In the genomic region with DNA sequence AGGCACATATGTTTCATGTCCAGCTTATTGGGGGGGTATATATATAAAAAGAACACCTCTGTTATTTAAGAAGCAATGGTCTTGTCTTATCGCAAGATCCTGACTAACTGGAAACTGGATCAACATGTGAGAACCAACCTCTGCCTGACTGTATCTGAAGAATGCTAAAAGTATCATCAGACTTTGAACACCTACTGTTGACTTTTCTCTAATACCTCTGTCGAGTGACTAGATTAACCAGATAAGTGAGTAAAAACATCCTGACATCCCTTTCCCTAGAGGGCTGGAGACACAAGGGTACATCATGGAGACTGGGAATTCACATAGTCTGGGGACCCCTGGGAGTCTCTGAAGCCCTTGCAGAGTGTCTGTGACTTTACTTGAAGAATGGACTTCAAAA, we compare ENCODE assay signal across 30 cellular contexts. TPM values are rescaled to one million over a fixed set of nuclear protein-coding genes. Genes with fewer than 3 reads are reported as not detected.
"Had no signal": no experiment of that assay in that cellular context is flagged by ENCODE, and none has a peak within 500 bp of the region (broad histone marks: within the 10 kb centered on the region; RNA-seq: fewer than 3 reads in every experiment).

No MANE protein-coding gene starts in this region.

- DNase-seq: activated CD4-positive, alpha-beta memory T cell treated with anti-CD3 and anti-CD28 coated beads, Interleukin-2, amount 10 ng/mL, durations not matched to agents 7 days and 5 days; activated CD4-positive, alpha-beta T cell treated with anti-CD3 and anti-CD28 coated beads, Interleukin-2, amount 10 ng/mL, durations not matched to agents 7 days and 5 days; activated CD4-positive, CD25-positive, alpha-beta regulatory T cell treated with anti-CD3 and anti-CD28 coated beads, Interleukin-2, amount 50 U/mL, for 72 hours; activated CD8-positive, alpha-beta memory T cell treated with anti-CD3 and anti-CD28 coated beads, Interleukin-2, amount 50 U/mL, for 48 hours; activated naive CD8-positive, alpha-beta T cell treated with anti-CD3 and anti-CD28 coated beads, Interleukin-2, amount 50 U/mL, for 24 hours; activated T-cell treated with anti-CD3 and anti-CD28 coated beads, Interleukin-2, amount 50 U/mL, for 24 hours; amygdala; caudate nucleus; foreskin keratinocyte; heart left ventricle; kidney glomerular epithelial cell; left lung; mesendoderm; mucosa of descending colon; posterior cingulate gyrus; stimulated activated CD4-positive, alpha-beta T cell treated with anti-CD3 and anti-CD28 coated beads, Interleukin-12 subunit alpha, Interleukin-12 subunit beta, amount 100 ng/mL, for 4 hours; stimulated activated CD4-positive, alpha-beta T cell treated with anti-CD3 and anti-CD28 coated beads, Interleukin-4, amount 100 ng/mL, for 1 hour; stimulated activated naive CD8-positive, alpha-beta T cell treated with anti-CD3 and anti-CD28 coated beads, Interleukin-15, Interleukin-2, amounts not matched to agents 100 U/mL and 50 U/mL, for 24 hours; T1000; testis; transverse colon had no signal

- H3K4me3 ChIP-seq: esophagus muscularis mucosa, heart left ventricle, left lung, lung, mucosa of descending colon, skin epidermis, testis, transverse colon had no signal

- H3K27me3 ChIP-seq: esophagus muscularis mucosa, foreskin keratinocyte, heart left ventricle, left lung, testis, transverse colon had no signal

- H3K27ac ChIP-seq: esophagus muscularis mucosa, foreskin keratinocyte, heart left ventricle, left lung, skin epidermis, transverse colon had no signal

- ATAC-seq: activated naive CD8-positive, alpha-beta T cell treated with anti-CD3 and anti-CD28 coated beads, Interleukin-2, amount 50 U/mL, for 24 hours; foreskin keratinocyte; heart left ventricle; left lung; mucosa of descending colon; sciatic nerve; stimulated activated naive CD8-positive, alpha-beta T cell treated with anti-CD3 and anti-CD28 coated beads, Interleukin-15, Interleukin-2, amounts not matched to agents 100 U/mL and 50 U/mL, for 24 hours had no signal

RNA-seq across cellular contexts. Expression of a gene that starts 49.7 kb away (rescaled TPM):
- total RNA-seq: activated CD4-positive, alpha-beta memory T cell treated with anti-CD3 and anti-CD28 coated beads, Interleukin-2, amount 10 ng/mL, durations not matched to agents 7 days and 5 days; activated CD4-positive, alpha-beta T cell treated with anti-CD3 and anti-CD28 coated beads, Interleukin-2, amount 10 ng/mL, durations not matched to agents 7 days and 5 days; activated T-helper 2 cell treated with anti-CD3 and anti-CD28 coated beads, Interferon-gamma antibody, Interleukin-2, Interleukin-4, amounts not matched to agents 10 μg/mL and 5 μg/mL and 100 μg/mL, durations not matched to agents 14 hours and 24 hours and 36 hours; chondrocyte; endothelial cell of umbilical vein; esophagus muscularis mucosa; foreskin keratinocyte; left lung; lung; mucosa of descending colon; osteoblast; renal cortical epithelial cell; sciatic nerve; transverse colon had no signal
